Comparison of ENCODE assay signal across 1 cellular context in genomic region chr19:58380736-58381459, GRCh38.
TF ChIP-seq lines count a peak whose summit lies in the region.

Gene ZNF837, minus strand, starts transcription at chr19:58381030. Its CDS starts 11,698 bp downstream, at chr19:58369332.

TF ChIP-seq in HEK293, 187 proteins besides CTCF, POLR2A, EP300 and RAD21 (continued from another document):
- TF ChIP-seq, protein P1, sequence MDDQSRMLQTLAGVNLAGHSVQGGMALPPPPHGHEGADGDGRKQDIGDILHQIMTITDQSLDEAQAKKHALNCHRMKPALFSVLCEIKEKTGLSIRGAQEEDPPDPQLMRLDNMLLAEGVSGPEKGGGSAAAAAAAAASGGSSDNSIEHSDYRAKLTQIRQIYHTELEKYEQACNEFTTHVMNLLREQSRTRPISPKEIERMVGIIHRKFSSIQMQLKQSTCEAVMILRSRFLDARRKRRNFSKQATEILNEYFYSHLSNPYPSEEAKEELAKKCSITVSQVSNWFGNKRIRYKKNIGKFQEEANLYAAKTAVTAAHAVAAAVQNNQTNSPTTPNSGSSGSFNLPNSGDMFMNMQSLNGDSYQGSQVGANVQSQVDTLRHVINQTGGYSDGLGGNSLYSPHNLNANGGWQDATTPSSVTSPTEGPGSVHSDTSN (CRISPR knock-in tag; IDR thresholded peaks at IDR 0.05), result peak; percentile 97
- TF ChIP-seq ZBTB21 (tag by site-specific recombination; IDR thresholded peaks at IDR 0.05), result no peak; the same call in 1 of the 2 replicates
- no peak for TF ChIP-seq ZBTB49 (tag by site-specific recombination; IDR thresholded peaks at IDR 0.05; ENCODE audit: low read depth)
- TF ChIP-seq ZNF530 (tag by site-specific recombination; IDR thresholded peaks at IDR 0.05; ENCODE audit: low read depth), result no peak
TF ChIP-seq in HEK293: peak in this region for 95.
